Comparison of ENCODE assay signal across 32 cellular contexts in genomic region chr4:79248610-79249009, GRCh38.
"Had no signal": no experiment of that assay in that cellular context is flagged by ENCODE, and none has a peak within 500 bp of the region (broad histone marks: within the 10 kb centered on the region; RNA-seq: fewer than 3 reads in every experiment).

No MANE protein-coding gene starts in this region.

- H3K27ac Mint-ChIP-seq: mesothelial cell of epicardium; naive B cell; natural killer cell; nephron progenitor cell; stimulated activated naive B cell treated with anti-CD40 and anti-IgM and Interleukin-4, amounts not matched to agents 10 μg/mL and 1 μg/mL and 100 μg/mL, for 72 hours; stimulated activated naive CD8-positive, alpha-beta T cell treated with anti-CD3 and anti-CD28 coated beads, Interleukin-15, Interleukin-2, amounts not matched to agents 100 ng/mL and 50 ng/mL, for 24 hours had no signal

- DNase-seq: glutamatergic neuron; heart right ventricle; islet precursor cell; kidney glomerular epithelial cell; left cardiac atrium; lower lobe of right lung; mammary epithelial cell; mesendoderm; naive B cell; natural killer cell; nephron progenitor cell; retina; right cardiac atrium; stimulated activated CD4-positive, alpha-beta T cell treated with anti-CD3 and anti-CD28 coated beads, Interleukin-1b, Interleukin-23, amount 100 ng/mL, for 48 hours; stimulated activated CD4-positive, alpha-beta T cell treated with anti-CD3 and anti-CD28 coated beads, Interleukin-2, amount 100 ng/mL, for 48 hours; stimulated activated CD4-positive, alpha-beta T cell treated with anti-CD3 and anti-CD28 coated beads, Interleukin-4, amount 100 ng/mL, for 4 hours; stimulated activated CD8-positive, alpha-beta memory T cell treated with anti-CD3 and anti-CD28 coated beads, Interleukin-4, amount 100 ng/mL, for 48 hours; stimulated activated naive B cell treated with anti-CD40 and anti-IgM and Interleukin-4, amounts not matched to agents 10 μg/mL and 1 μg/mL and 100 μg/mL, for 72 hours; substantia nigra; testis; tibial artery; trophoblast cell; uterus had no signal

- H3K27me3 ChIP-seq: heart right ventricle, hepatocyte, neural progenitor cell, pancreas, testis, tibial artery, uterus had no signal

- H3K4me1 Mint-ChIP-seq: mesothelial cell of epicardium; naive B cell; nephron progenitor cell; stimulated activated naive B cell treated with anti-CD40 and anti-IgM and Interleukin-4, amounts not matched to agents 10 μg/mL and 1 μg/mL and 100 μg/mL, for 72 hours had no signal

- H3K27ac ChIP-seq: heart right ventricle, hepatocyte, lower lobe of right lung, neural progenitor cell, pancreas, prostate gland, testis, tibial artery, uterus had no signal

- H3K4me3 Mint-ChIP-seq: mesothelial cell of epicardium; naive B cell; natural killer cell; nephron progenitor cell; neural progenitor cell; stimulated activated naive B cell treated with anti-CD40 and anti-IgM and Interleukin-4, amounts not matched to agents 10 μg/mL and 1 μg/mL and 100 μg/mL, for 72 hours; stimulated activated naive CD8-positive, alpha-beta T cell treated with anti-CD3 and anti-CD28 coated beads, Interleukin-15, Interleukin-2, amounts not matched to agents 100 ng/mL and 50 ng/mL, for 24 hours had no signal

- H3K36me3 ChIP-seq: heart right ventricle, lower lobe of right lung, neural progenitor cell, pancreas, prostate gland, uterus had no signal

- H3K4me1 ChIP-seq: heart right ventricle, lower lobe of right lung, pancreas, prostate gland, testis, uterus had no signal

- H3K9ac ChIP-seq: neural progenitor cell had no signal

- H3K4me2 ChIP-seq: hepatocyte, neural progenitor cell, smooth muscle cell had no signal

- FAIRE-seq: pancreas had no signal

- H3K36me3 Mint-ChIP-seq: mesothelial cell of epicardium, naive B cell, natural killer cell, neural progenitor cell had no signal

- H3K4me3 ChIP-seq: heart right ventricle, hepatocyte, lower lobe of right lung, neural progenitor cell, pancreas, prostate gland, smooth muscle cell, testis, tibial artery, uterus had no signal

- H3K79me2 ChIP-seq: hepatocyte had no signal

- H3K9me3 ChIP-seq: heart right ventricle, lower lobe of right lung, pancreas, prostate gland, testis, tibial artery, uterus had no signal

- H3K27me3 Mint-ChIP-seq: stimulated activated naive CD8-positive, alpha-beta T cell treated with anti-CD3 and anti-CD28 coated beads, Interleukin-15, Interleukin-2, amounts not matched to agents 100 ng/mL and 50 ng/mL, for 24 hours had no signal

- ATAC-seq: heart right ventricle; left cardiac atrium; left lobe of liver; natural killer cell; pancreas; sciatic nerve; stimulated activated naive B cell treated with anti-CD40 and anti-IgM and Interleukin-4, amounts not matched to agents 10 μg/mL and 1 μg/mL and 100 μg/mL, for 72 hours had no signal

- H2AFZ ChIP-seq: hepatocyte, neural progenitor cell had no signal
